Comparison of ENCODE assay signal across 12 cellular contexts in the genomic region with DNA sequence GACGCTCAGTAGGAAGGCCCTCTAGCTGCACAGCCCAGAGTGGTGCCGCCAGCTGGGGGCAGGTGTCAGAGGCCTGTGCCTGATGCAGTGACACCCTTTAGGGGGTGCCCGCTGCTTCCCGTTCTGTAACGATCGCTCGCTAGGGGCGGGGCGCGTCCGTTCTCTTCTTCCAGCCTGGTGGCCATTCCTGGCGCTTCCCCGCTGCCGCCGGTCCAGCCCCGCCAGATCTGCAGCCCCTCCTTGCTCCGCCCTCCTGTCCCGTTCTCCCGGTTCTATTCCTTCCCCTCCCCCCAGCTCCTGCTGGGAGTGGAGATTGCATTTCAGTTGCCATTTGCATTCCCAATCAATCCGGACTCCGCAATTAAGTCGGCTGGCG. TPM values are rescaled to one million over a fixed set of nuclear protein-coding genes. Genes with fewer than 3 reads are reported as not detected.
DNase-seq lines count a peak whose midpoint lies in the region; ATAC-seq, FAIRE-seq and TF ChIP-seq lines count a peak whose summit lies in the region.
"Had no signal": no experiment of that assay in that cellular context is flagged by ENCODE, and none has a peak within 500 bp of the region (broad histone marks: within the 10 kb centered on the region; RNA-seq: fewer than 3 reads in every experiment).

No MANE protein-coding gene starts in this region.

- peaks cover 3% of the 10 kb centered on the region for H3K27me3 Mint-ChIP-seq in progenitor cell of endocrine pancreas

- H3K9me3 ChIP-seq in left ventricle myocardium inferior (replicated peaks), result no peaks in the 10 kb centered on the region
- no peaks in the 10 kb centered on the region for H3K9me3 ChIP-seq in SJCRH30 (replicated peaks)

- ATAC-seq in GM18870 (IDR thresholded peaks at IDR 0.05; ENCODE audit: unreplicated experiment), result no peak

- H3K4me3 Mint-ChIP-seq in progenitor cell of endocrine pancreas (ENCODE audit: low read depth), result peak overlapping the region; percentile 66

- H3K9me3 Mint-ChIP-seq in progenitor cell of endocrine pancreas (ENCODE audit: low read depth), result no peaks in the 10 kb centered on the region

- no peak for DNase-seq in AG09309 (ENCODE audit: low read depth)
- peak; percentile 64 for DNase-seq in left ventricle myocardium inferior
- peak; percentile 54 for DNase-seq in progenitor cell of endocrine pancreas (ENCODE audit: low spot score, unreplicated experiment)
- no peak for DNase-seq in SJCRH30
- no peak for DNase-seq in Kasumi-1 (lab: John Stamatoyannopoulos, UW)
- DNase-seq in frontal cortex (ENCODE audit: low spot score in 2 of 2), result no peak
- DNase-seq: activated CD4-positive, alpha-beta T cell treated with anti-CD3 and anti-CD28 coated beads for 48 hours; Karpas-422; PC-9 had no signal

- H3K36me3 Mint-ChIP-seq in progenitor cell of endocrine pancreas (ENCODE audit: insufficient read depth), result peaks cover 23% of the 10 kb centered on the region

- H3K4me3 ChIP-seq in AG09309 (ENCODE audit: control insufficient read depth, low read depth, low read length) (peak overlapping the region; percentile 16), WI38 (ENCODE audit: low read depth, low read length) (peak overlapping the region; percentile 15; the same call in 1 of the 2 replicates), left ventricle myocardium inferior (peak overlapping the region; percentile 69), SJCRH30 (no peak overlapping the region)
- H3K4me3 ChIP-seq: PC-9 had no signal

- peaks cover 50% of the 10 kb centered on the region for H3K36me3 ChIP-seq in left ventricle myocardium inferior
- peaks cover 35% of the 10 kb centered on the region for H3K36me3 ChIP-seq in SJCRH30

- FAIRE-seq in frontal cortex (lab: Jason Lieb, UNC), result no peak
- FAIRE-seq: islet of Langerhans had no signal

- H3K4me1 Mint-ChIP-seq in progenitor cell of endocrine pancreas (ENCODE audit: low read depth), result peaks cover 7% of the 10 kb centered on the region

- H3K4me1 ChIP-seq in left ventricle myocardium inferior (peaks cover 28% of the 10 kb centered on the region), SJCRH30 (peaks cover 3% of the 10 kb centered on the region; the same call in 1 of the 2 replicates)

- intact Hi-C loops in left ventricle myocardium inferior (cut with micrococcal nuclease), result no loop called here

- H3K27ac ChIP-seq in left ventricle myocardium inferior (replicated peaks), result peak overlapping the region; percentile 38
- no peak overlapping the region for H3K27ac ChIP-seq in SJCRH30
- H3K27ac ChIP-seq: PC-9 had no signal

- TF ChIP-seq CTCF in AG09309 (IDR thresholded peaks at IDR 0.05; ENCODE audit: control insufficient read depth, insufficient read depth, low read depth, low read length, missing control alignments), result no peak
- no peak for TF ChIP-seq CTCF in WI38 (IDR thresholded peaks at IDR 0.05; ENCODE audit: low read depth, low read length)
- peak; percentile 44 for TF ChIP-seq CTCF in left ventricle myocardium inferior (IDR thresholded peaks at IDR 0.05; ENCODE audit: borderline replicate concordance)
- peak; percentile 22 for TF ChIP-seq CTCF in progenitor cell of endocrine pancreas (IDR thresholded peaks at IDR 0.05; ENCODE audit: unreplicated experiment)

- H3K27me3 ChIP-seq in left ventricle myocardium inferior (ENCODE audit: low read depth), result no peaks in the 10 kb centered on the region
- H3K27me3 ChIP-seq in SJCRH30, result no peaks in the 10 kb centered on the region

- H3K27ac Mint-ChIP-seq in progenitor cell of endocrine pancreas, result peak overlapping the region; percentile 6

RNA-seq across cellular contexts. Expression of a gene that starts 39.2 kb away (rescaled TPM):
- total RNA-seq in left ventricle myocardium inferior (51.0 TPM), progenitor cell of endocrine pancreas (112 and 114 TPM in 2 replicates), frontal cortex (92.9 TPM)
- 59.7 and 62.9 TPM in 2 replicates for total RNA-seq in SJCRH30 (2014; rRNA removed; shearing (Covaris generic))

RNA-seq across cellular contexts. Expression of a gene that starts 42.0 kb away (rescaled TPM):
- total RNA-seq in left ventricle myocardium inferior, result 1.9 TPM
- 2.0 and 2.1 TPM in 2 replicates for total RNA-seq in progenitor cell of endocrine pancreas
- total RNA-seq in SJCRH30 (2014; rRNA removed; shearing (Covaris generic)), result 0.48 and 0.95 TPM in 2 replicates
- total RNA-seq in frontal cortex, result 0.41 TPM
- total RNA-seq: PC-9 had no signal

RNA-seq across cellular contexts. Expression of a gene that starts 42.2 kb away (rescaled TPM):
- 30.1 TPM for total RNA-seq in left ventricle myocardium inferior
- total RNA-seq in progenitor cell of endocrine pancreas, result 40.4 and 48.6 TPM in 2 replicates
- 43.5 and 44.2 TPM in 2 replicates for total RNA-seq in SJCRH30 (2014; rRNA removed; shearing (Covaris generic))
- 10.2 TPM for total RNA-seq in frontal cortex

RNA-seq across cellular contexts. Expression of a gene that starts 44.8 kb away (rescaled TPM):
- total RNA-seq in left ventricle myocardium inferior (75.7 TPM), progenitor cell of endocrine pancreas (75.0 and 81.9 TPM in 2 replicates), frontal cortex (32.6 TPM)
- 62.2 and 92.8 TPM in 2 replicates for total RNA-seq in SJCRH30 (2014; rRNA removed; shearing (Covaris generic))

Comparison
In these comparisons a context has a peak if more than half of its experiments do, and no peak if none do; other contexts are left out.
1. DNase-seq: peak in left ventricle myocardium inferior (single experiment) and progenitor cell of endocrine pancreas (single experiment); none in AG09309 (single experiment), SJCRH30 (0 of 2), Kasumi-1 (0 of 2) and frontal cortex (0 of 2).
2. CTCF ChIP-seq: peak in left ventricle myocardium inferior (single experiment) and progenitor cell of endocrine pancreas (single experiment); none in AG09309 (single experiment) and WI38 (single experiment).